ENCODE assay signal across 1 cellular context in the genomic region with DNA sequence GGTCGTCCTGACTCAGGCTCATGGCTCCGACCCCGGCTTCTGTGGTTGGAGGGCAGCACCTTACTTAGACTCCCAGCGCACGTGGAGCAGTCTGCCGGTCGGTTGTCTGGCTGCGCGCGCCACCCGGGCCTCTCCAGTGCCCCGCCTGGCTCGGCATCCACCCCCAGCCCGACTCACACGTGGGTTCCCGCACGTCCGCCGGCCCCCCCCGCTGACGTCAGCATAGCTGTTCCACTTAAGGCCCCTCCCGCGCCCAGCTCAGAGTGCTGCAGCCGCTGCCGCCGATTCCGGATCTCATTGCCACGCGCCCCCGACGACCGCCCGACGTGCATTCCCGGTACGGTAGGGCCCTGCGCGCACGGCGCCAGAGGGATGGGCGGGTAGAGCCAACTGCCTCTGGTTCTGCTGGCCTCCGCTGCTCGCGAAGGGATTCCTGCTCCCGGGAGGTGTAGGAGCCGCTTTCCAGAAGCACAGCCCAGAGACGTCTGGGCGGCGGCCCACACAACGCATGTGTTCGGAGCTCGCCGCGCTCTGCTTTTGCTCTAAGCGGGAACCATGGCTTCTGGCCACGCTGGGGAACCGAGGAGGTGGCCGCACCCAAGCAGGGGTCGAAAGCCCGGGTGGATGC.
TF ChIP-seq lines count a peak whose summit lies in the region.

LDHA (plus strand) TSS at position 264 of the 628 bp plus-strand sequence. CDS start 2,280 bp downstream, outside the sequence.

TF ChIP-seq in HepG2, 621 proteins besides CTCF, POLR2A, EP300 and RAD21 (continued from another document and continues in another):
- TF ChIP-seq HDAC1 (CRISPR knock-in tag; IDR thresholded peaks at IDR 0.05): peak; percentile 98
- TF ChIP-seq IKZF5 (CRISPR knock-in tag; IDR thresholded peaks at IDR 0.05): peak; percentile 86
- TF ChIP-seq, protein P1, sequence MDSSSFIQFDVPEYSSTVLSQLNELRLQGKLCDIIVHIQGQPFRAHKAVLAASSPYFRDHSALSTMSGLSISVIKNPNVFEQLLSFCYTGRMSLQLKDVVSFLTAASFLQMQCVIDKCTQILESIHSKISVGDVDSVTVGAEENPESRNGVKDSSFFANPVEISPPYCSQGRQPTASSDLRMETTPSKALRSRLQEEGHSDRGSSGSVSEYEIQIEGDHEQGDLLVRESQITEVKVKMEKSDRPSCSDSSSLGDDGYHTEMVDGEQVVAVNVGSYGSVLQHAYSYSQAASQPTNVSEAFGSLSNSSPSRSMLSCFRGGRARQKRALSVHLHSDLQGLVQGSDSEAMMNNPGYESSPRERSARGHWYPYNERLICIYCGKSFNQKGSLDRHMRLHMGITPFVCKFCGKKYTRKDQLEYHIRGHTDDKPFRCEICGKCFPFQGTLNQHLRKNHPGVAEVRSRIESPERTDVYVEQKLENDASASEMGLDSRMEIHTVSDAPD (CRISPR knock-in tag; IDR thresholded peaks at IDR 0.05): peak; percentile 93
- TF ChIP-seq ZNF136 (CRISPR knock-in tag; IDR thresholded peaks at IDR 0.05; ENCODE audit: low read depth): peak; percentile 98
- TF ChIP-seq RERE (CRISPR knock-in tag; IDR thresholded peaks at IDR 0.05; ENCODE audit: low read depth): no peak; the same call in 1 of the 2 replicates
- TF ChIP-seq TBP (CRISPR knock-in tag; IDR thresholded peaks at IDR 0.05): no peak
- TF ChIP-seq ZSCAN29 (CRISPR knock-in tag; conservative IDR thresholded peaks at IDR 0.05): 0 out of 2 replicates have a peak, but pooled peaks have one; percentile 74
- TF ChIP-seq, protein P2, sequence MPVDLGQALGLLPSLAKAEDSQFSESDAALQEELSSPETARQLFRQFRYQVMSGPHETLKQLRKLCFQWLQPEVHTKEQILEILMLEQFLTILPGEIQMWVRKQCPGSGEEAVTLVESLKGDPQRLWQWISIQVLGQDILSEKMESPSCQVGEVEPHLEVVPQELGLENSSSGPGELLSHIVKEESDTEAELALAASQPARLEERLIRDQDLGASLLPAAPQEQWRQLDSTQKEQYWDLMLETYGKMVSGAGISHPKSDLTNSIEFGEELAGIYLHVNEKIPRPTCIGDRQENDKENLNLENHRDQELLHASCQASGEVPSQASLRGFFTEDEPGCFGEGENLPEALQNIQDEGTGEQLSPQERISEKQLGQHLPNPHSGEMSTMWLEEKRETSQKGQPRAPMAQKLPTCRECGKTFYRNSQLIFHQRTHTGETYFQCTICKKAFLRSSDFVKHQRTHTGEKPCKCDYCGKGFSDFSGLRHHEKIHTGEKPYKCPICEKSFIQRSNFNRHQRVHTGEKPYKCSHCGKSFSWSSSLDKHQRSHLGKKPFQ (CRISPR knock-in tag; IDR thresholded peaks at IDR 0.05; ENCODE audit: insufficient replicate concordance): peak; percentile 90
- TF ChIP-seq ZNF768 (CRISPR knock-in tag; IDR thresholded peaks at IDR 0.05): peak; percentile 85
- peak; percentile 55; the same call in 1 of the 2 replicates for TF ChIP-seq CHD2 (IDR thresholded peaks at IDR 0.05; ENCODE audit: low read depth, low read length)
- peak; percentile 99 for TF ChIP-seq DMAP1 (CRISPR knock-in tag; IDR thresholded peaks at IDR 0.05)
- TF ChIP-seq SRY (CRISPR knock-in tag; IDR thresholded peaks at IDR 0.05): peak; percentile 89
- peak; percentile 85; the same call in 1 of the 2 replicates for TF ChIP-seq ZNF484 (CRISPR knock-in tag; IDR thresholded peaks at IDR 0.05; ENCODE audit: borderline replicate concordance, low read depth)
- no peak for TF ChIP-seq PHB2 (IDR thresholded peaks at IDR 0.05; ENCODE audit: partially characterized antibody)
- peak; percentile 95; the same call in 1 of the 2 replicates for TF ChIP-seq ZNF446 (CRISPR knock-in tag; IDR thresholded peaks at IDR 0.05)
- peak; percentile 55 for TF ChIP-seq NFYB (CRISPR knock-in tag; IDR thresholded peaks at IDR 0.05)
- TF ChIP-seq, protein P3, sequence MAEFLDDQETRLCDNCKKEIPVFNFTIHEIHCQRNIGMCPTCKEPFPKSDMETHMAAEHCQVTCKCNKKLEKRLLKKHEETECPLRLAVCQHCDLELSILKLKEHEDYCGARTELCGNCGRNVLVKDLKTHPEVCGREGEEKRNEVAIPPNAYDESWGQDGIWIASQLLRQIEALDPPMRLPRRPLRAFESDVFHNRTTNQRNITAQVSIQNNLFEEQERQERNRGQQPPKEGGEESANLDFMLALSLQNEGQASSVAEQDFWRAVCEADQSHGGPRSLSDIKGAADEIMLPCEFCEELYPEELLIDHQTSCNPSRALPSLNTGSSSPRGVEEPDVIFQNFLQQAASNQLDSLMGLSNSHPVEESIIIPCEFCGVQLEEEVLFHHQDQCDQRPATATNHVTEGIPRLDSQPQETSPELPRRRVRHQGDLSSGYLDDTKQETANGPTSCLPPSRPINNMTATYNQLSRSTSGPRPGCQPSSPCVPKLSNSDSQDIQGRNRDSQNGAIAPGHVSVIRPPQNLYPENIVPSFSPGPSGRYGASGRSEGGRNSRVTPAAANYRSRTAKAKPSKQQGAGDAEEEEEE (CRISPR knock-in tag; IDR thresholded peaks at IDR 0.05; ENCODE audit: borderline replicate concordance): no peak
- TF ChIP-seq HHEX (CRISPR knock-in tag; IDR thresholded peaks at IDR 0.05): no peak
- TF ChIP-seq, protein P4, sequence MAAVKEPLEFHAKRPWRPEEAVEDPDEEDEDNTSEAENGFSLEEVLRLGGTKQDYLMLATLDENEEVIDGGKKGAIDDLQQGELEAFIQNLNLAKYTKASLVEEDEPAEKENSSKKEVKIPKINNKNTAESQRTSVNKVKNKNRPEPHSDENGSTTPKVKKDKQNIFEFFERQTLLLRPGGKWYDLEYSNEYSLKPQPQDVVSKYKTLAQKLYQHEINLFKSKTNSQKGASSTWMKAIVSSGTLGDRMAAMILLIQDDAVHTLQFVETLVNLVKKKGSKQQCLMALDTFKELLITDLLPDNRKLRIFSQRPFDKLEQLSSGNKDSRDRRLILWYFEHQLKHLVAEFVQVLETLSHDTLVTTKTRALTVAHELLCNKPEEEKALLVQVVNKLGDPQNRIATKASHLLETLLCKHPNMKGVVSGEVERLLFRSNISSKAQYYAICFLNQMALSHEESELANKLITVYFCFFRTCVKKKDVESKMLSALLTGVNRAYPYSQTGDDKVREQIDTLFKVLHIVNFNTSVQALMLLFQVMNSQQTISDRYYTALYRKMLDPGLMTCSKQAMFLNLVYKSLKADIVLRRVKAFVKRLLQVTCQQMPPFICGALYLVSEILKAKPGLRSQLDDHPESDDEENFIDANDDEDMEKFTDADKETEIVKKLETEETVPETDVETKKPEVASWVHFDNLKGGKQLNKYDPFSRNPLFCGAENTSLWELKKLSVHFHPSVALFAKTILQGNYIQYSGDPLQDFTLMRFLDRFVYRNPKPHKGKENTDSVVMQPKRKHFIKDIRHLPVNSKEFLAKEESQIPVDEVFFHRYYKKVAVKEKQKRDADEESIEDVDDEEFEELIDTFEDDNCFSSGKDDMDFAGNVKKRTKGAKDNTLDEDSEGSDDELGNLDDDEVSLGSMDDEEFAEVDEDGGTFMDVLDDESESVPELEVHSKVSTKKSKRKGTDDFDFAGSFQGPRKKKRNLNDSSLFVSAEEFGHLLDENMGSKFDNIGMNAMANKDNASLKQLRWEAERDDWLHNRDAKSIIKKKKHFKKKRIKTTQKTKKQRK (IDR thresholded peaks at IDR 0.05; ENCODE audit: low read length): no peak
- no peak for TF ChIP-seq ZFYVE20 (CRISPR knock-in tag; IDR thresholded peaks at IDR 0.05; ENCODE audit: borderline replicate concordance, low read depth)
- TF ChIP-seq JUND (CRISPR knock-in tag; IDR thresholded peaks at IDR 0.05): peak; percentile 82
- peak; percentile 92 for TF ChIP-seq ZNF441 (CRISPR knock-in tag; IDR thresholded peaks at IDR 0.05; ENCODE audit: borderline replicate concordance)
- TF ChIP-seq SNAPC2 (CRISPR knock-in tag; IDR thresholded peaks at IDR 0.05): peak; percentile 50; the same call in 1 of the 2 replicates
- TF ChIP-seq PHF20 (CRISPR knock-in tag; IDR thresholded peaks at IDR 0.05): peak; percentile 57
- no peak for TF ChIP-seq MATR3 (CRISPR knock-in tag; IDR thresholded peaks at IDR 0.05)
- peak; percentile 87 for TF ChIP-seq GABPB1 (CRISPR knock-in tag; IDR thresholded peaks at IDR 0.05)
- TF ChIP-seq MTA3 (CRISPR knock-in tag; IDR thresholded peaks at IDR 0.05): no peak
- TF ChIP-seq, protein P5, sequence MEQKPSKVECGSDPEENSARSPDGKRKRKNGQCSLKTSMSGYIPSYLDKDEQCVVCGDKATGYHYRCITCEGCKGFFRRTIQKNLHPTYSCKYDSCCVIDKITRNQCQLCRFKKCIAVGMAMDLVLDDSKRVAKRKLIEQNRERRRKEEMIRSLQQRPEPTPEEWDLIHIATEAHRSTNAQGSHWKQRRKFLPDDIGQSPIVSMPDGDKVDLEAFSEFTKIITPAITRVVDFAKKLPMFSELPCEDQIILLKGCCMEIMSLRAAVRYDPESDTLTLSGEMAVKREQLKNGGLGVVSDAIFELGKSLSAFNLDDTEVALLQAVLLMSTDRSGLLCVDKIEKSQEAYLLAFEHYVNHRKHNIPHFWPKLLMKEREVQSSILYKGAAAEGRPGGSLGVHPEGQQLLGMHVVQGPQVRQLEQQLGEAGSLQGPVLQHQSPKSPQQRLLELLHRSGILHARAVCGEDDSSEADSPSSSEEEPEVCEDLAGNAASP (CRISPR knock-in tag; IDR thresholded peaks at IDR 0.05; ENCODE audit: borderline replicate concordance): no peak; the same call in none of the 2 replicates
- peak; percentile 98; the same call in 1 of the 2 replicates for TF ChIP-seq KAT7 (CRISPR knock-in tag; IDR thresholded peaks at IDR 0.05; ENCODE audit: borderline replicate concordance)
- no peak for TF ChIP-seq KDM5A (IDR thresholded peaks at IDR 0.05; ENCODE audit: borderline replicate concordance, low read length)
- TF ChIP-seq SAFB2 (CRISPR knock-in tag; IDR thresholded peaks at IDR 0.05; ENCODE audit: borderline replicate concordance, low read depth): peak; percentile 80
- TF ChIP-seq NAIF1 (CRISPR knock-in tag; IDR thresholded peaks at IDR 0.05; ENCODE audit: borderline replicate concordance): peak; percentile 96
- TF ChIP-seq KDM2A (CRISPR knock-in tag; IDR thresholded peaks at IDR 0.05; ENCODE audit: borderline replicate concordance, low read depth): peak; percentile 61; the same call in 1 of the 2 replicates
- peak; percentile 56; the same call in 1 of the 2 replicates for TF ChIP-seq ZMYM3 (CRISPR knock-in tag; IDR thresholded peaks at IDR 0.05)
- TF ChIP-seq, protein P6, sequence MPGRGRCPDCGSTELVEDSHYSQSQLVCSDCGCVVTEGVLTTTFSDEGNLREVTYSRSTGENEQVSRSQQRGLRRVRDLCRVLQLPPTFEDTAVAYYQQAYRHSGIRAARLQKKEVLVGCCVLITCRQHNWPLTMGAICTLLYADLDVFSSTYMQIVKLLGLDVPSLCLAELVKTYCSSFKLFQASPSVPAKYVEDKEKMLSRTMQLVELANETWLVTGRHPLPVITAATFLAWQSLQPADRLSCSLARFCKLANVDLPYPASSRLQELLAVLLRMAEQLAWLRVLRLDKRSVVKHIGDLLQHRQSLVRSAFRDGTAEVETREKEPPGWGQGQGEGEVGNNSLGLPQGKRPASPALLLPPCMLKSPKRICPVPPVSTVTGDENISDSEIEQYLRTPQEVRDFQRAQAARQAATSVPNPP (CRISPR knock-in tag; IDR thresholded peaks at IDR 0.05): peak; percentile 97
- TF ChIP-seq ZNF75D (CRISPR knock-in tag; IDR thresholded peaks at IDR 0.05; ENCODE audit: borderline replicate concordance): peak; percentile 7; the same call in 1 of the 2 replicates
- peak; percentile 96 for TF ChIP-seq CAMTA2 (CRISPR knock-in tag; IDR thresholded peaks at IDR 0.05; ENCODE audit: borderline replicate concordance)
- TF ChIP-seq ZNF354B (CRISPR knock-in tag; IDR thresholded peaks at IDR 0.05): peak; percentile 99
- TF ChIP-seq, protein P7, sequence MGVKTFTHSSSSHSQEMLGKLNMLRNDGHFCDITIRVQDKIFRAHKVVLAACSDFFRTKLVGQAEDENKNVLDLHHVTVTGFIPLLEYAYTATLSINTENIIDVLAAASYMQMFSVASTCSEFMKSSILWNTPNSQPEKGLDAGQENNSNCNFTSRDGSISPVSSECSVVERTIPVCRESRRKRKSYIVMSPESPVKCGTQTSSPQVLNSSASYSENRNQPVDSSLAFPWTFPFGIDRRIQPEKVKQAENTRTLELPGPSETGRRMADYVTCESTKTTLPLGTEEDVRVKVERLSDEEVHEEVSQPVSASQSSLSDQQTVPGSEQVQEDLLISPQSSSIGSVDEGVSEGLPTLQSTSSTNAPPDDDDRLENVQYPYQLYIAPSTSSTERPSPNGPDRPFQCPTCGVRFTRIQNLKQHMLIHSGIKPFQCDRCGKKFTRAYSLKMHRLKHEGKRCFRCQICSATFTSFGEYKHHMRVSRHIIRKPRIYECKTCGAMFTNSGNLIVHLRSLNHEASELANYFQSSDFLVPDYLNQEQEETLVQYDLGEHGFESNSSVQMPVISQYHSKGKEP (CRISPR knock-in tag; IDR thresholded peaks at IDR 0.05): peak; percentile 57
